Comparison of ENCODE assay signal across 1 cellular context in genomic region chr6:166925141-166925996, GRCh38.
TF ChIP-seq lines count a peak whose summit lies in the region.

No MANE protein-coding gene starts in this region.

TF ChIP-seq in K562, 482 proteins besides CTCF, POLR2A, EP300 and RAD21 (continued from another document):
- TF ChIP-seq ZBTB33 (CRISPR knock-in tag; IDR thresholded peaks at IDR 0.05), result 0 out of 2 replicates have a peak, but pooled peaks have one; percentile 60
TF ChIP-seq in K562: peak in this region for 1.
